8 cellular contexts compared by ENCODE assay signal in the genomic region with DNA sequence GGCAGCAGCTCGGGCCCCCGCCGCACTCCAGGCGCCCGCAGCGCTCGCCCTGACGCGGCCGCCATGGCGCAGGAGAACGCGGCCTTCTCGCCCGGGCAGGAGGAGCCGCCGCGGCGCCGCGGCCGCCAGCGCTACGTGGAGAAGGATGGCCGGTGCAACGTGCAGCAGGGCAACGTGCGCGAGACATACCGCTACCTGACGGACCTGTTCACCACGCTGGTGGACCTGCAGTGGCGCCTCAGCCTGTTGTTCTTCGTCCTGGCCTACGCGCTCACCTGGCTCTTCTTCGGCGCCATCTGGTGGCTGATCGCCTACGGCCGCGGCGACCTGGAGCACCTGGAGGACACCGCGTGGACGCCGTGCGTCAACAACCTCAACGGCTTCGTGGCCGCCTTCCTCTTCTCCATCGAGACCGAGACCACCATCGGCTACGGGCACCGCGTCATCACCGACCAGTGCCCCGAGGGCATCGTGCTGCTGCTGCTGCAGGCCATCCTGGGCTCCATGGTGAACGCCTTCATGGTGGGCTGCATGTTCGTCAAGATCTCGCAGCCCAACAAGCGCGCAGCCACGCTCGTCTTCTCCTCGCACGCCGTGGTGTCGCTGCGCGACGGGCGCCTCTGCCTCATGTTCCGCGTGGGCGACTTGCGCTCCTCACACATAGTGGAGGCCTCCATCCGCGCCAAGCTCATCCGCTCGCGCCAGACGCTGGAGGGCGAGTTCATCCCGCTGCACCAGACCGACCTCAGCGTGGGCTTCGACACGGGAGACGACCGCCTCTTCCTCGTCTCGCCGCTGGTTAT. TPM values are rescaled to one million over a fixed set of nuclear protein-coding genes. Genes with fewer than 3 reads are reported as not detected.
DNase-seq lines count a peak whose midpoint lies in the region; ATAC-seq and TF ChIP-seq lines count a peak whose summit lies in the region.

No MANE protein-coding gene starts in this region.

- no peak overlapping the region for H3K4me2 ChIP-seq in DND-41 (ENCODE audit: insufficient read depth, low read length)

- peak; percentile 62 for TF ChIP-seq CTCF in DND-41 (IDR thresholded peaks at IDR 0.05; ENCODE audit: borderline replicate concordance, extremely low read depth, low read length, poor library complexity, severe bottlenecking)
- peak; percentile 90 for TF ChIP-seq CTCF in RWPE2 (IDR thresholded peaks at IDR 0.05; ENCODE audit: poor library complexity, severe bottlenecking)
- TF ChIP-seq CTCF in gastrocnemius medialis (IDR thresholded peaks at IDR 0.05 in 4 of 5, conservative IDR thresholded peaks at IDR 0.05 in 1 of 5): peak in 4 of 5 experiments; percentile 23 to 56 (median 42)

- H4K20me1 ChIP-seq in DND-41 (ENCODE audit: insufficient read depth, low read length): no peaks in the 10 kb centered on the region

- WGBS in right cardiac atrium: 21% methylated on average over 96 of the region's 96 CpGs

- no peak for DNase-seq in DND-41
- peak; percentile 82 for DNase-seq in RWPE2 (ENCODE audit: low spot score)
- peak; percentile 42 for DNase-seq in adipocyte (ENCODE audit: low read depth)
- DNase-seq in right cardiac atrium: peak in 2 of 3 donors; percentile 86 to 90
- no peak for DNase-seq in gastrocnemius medialis
- DNase-seq in midbrain (lab: John Stamatoyannopoulos, UW): no peak
- DNase-seq in HK-2 (ENCODE audit: unreplicated experiment): no peak

- H3K36me3 ChIP-seq in DND-41 (ENCODE audit: insufficient read depth, low read length): peaks cover 7% of the 10 kb centered on the region; the same call in 1 of the 2 replicates
- H3K36me3 ChIP-seq in RWPE2 (ENCODE audit: low read depth): no peaks in the 10 kb centered on the region
- H3K36me3 ChIP-seq in adipocyte (ENCODE audit: control insufficient read depth, insufficient read depth, low read length, severe bottlenecking): no peaks in the 10 kb centered on the region
- no peaks in the 10 kb centered on the region for H3K36me3 ChIP-seq in gastrocnemius medialis

- H3K27me3 ChIP-seq in DND-41 (ENCODE audit: insufficient read depth, low read length, poor library complexity): no peaks in the 10 kb centered on the region
- peaks cover 44% of the 10 kb centered on the region for H3K27me3 ChIP-seq in RWPE2 (ENCODE audit: insufficient read depth, poor library complexity, severe bottlenecking)
- H3K27me3 ChIP-seq in adipocyte (replicated peaks; ENCODE audit: control insufficient read depth, insufficient read depth, low read length): peaks cover 44% of the 10 kb centered on the region
- no peaks in the 10 kb centered on the region for H3K27me3 ChIP-seq in right cardiac atrium (ENCODE audit: control insufficient read depth, insufficient read depth)
- H3K27me3 ChIP-seq in gastrocnemius medialis: peaks cover 0 to 12% (median 3%) of the 10 kb centered on the region in 3 donors

- H3K79me2 ChIP-seq in DND-41 (ENCODE audit: insufficient read depth, low read length): no peaks in the 10 kb centered on the region

- H2AFZ ChIP-seq in DND-41 (ENCODE audit: low read depth, low read length): no peak overlapping the region

- H3K9ac ChIP-seq in DND-41 (ENCODE audit: low read depth, low read length): no peak overlapping the region
- no peak overlapping the region for H3K9ac ChIP-seq in adipocyte (ENCODE audit: low read length)

- no peaks in the 10 kb centered on the region for H3K4me1 ChIP-seq in DND-41 (ENCODE audit: insufficient read depth, low read length)
- H3K4me1 ChIP-seq in RWPE2 (ENCODE audit: insufficient read depth, poor library complexity, severe bottlenecking): no peaks in the 10 kb centered on the region
- H3K4me1 ChIP-seq in adipocyte (ENCODE audit: control insufficient read depth, insufficient read depth, low read length): no peaks in the 10 kb centered on the region
- H3K4me1 ChIP-seq in right cardiac atrium (ENCODE audit: control insufficient read depth, insufficient read depth, low read length): no peaks in the 10 kb centered on the region
- peaks cover 0 to 8% of the 10 kb centered on the region in 2 donors for H3K4me1 ChIP-seq in gastrocnemius medialis

- no peak for TF ChIP-seq POLR2A in gastrocnemius medialis (IDR thresholded peaks at IDR 0.05)

- intact Hi-C loops in right cardiac atrium (cut with DNase I) (loop anchor here in 1 of 4 donors (5.0 to 10.0 kb wide), 2 partner anchors 37 to 291 kb away; no protein-coding TSS in a partner anchor), gastrocnemius medialis (cut with DNase I; ENCODE audit: low total_unique reads) (loop anchor here (10.0 kb wide), 1 partner anchor 291 kb away; no protein-coding TSS in a partner anchor)

- in situ Hi-C loops in gastrocnemius medialis (cut with MboI; ENCODE audit: low sequenced_read_pairs in 4 of 4): loop anchor here in 3 of 4 donors (10.0 to 25.0 kb wide), 3 partner anchors 49 to 278 kb away; partner anchors contain the start of genes NHLH1 (in 2 of the 3), PEX19 (in 1 of the 3) and PIGM (in 1 of the 3)

- H3K9me3 ChIP-seq in DND-41 (ENCODE audit: insufficient read depth, low read length, severe bottlenecking) (no peaks in the 10 kb centered on the region), RWPE2 (ENCODE audit: severe bottlenecking) (no peaks in the 10 kb centered on the region), adipocyte (ENCODE audit: control insufficient read depth, low read length) (no peaks in the 10 kb centered on the region), right cardiac atrium (ENCODE audit: control insufficient read depth, low read length) (no peaks in the 10 kb centered on the region), gastrocnemius medialis (no peaks in the 10 kb centered on the region)

- H3K4me3 ChIP-seq in DND-41 (ENCODE audit: low read depth in 1 of 2, low read length in 2 of 2) (no peak overlapping the region), RWPE2 (ENCODE audit: severe bottlenecking) (peak overlapping the region; percentile 17), adipocyte (ENCODE audit: low read length) (peak overlapping the region; percentile 62), right cardiac atrium (ENCODE audit: low read length) (peak overlapping the region; percentile 12), gastrocnemius medialis (peak overlapping the region in 2 of 4 donors; percentile 17 to 21)

- no peak for ATAC-seq in DND-41 (ENCODE audit: insufficient read depth, low read depth)
- ATAC-seq in HG03064 (IDR thresholded peaks at IDR 0.05; ENCODE audit: low read depth, unreplicated experiment): peak; percentile 69
- peak; percentile 89 for ATAC-seq in RWPE2 (ENCODE audit: low read depth)
- peak; percentile 39 to 49 for ATAC-seq in right cardiac atrium
- ATAC-seq in gastrocnemius medialis: no peak

- H3K27ac ChIP-seq in DND-41 (ENCODE audit: low read length) (no peak overlapping the region), RWPE2 (ENCODE audit: poor library complexity, severe bottlenecking) (no peak overlapping the region), right cardiac atrium (ENCODE audit: low read length) (no peak overlapping the region), gastrocnemius medialis (no peak overlapping the region)

RNA-seq across cellular contexts. Expression of gene KCNJ9, which starts 2.8 kb away (rescaled TPM):
- not detected for total RNA-seq in right cardiac atrium
- not detected for polyA plus RNA-seq in right cardiac atrium
- not detected for total RNA-seq in gastrocnemius medialis

RNA-seq across cellular contexts. Expression of gene KCNJ10, which starts 14.2 kb away (rescaled TPM):
- total RNA-seq in right cardiac atrium (under 1 TPM; 0.11 to 0.31 (median 0.20) TPM), gastrocnemius medialis (not detected)
- 0.14 TPM for polyA plus RNA-seq in right cardiac atrium

RNA-seq across cellular contexts. Expression of gene IGSF8, which starts 14.2 kb away (rescaled TPM):
- total RNA-seq in right cardiac atrium (10 to 100 TPM; 18.3 to 24.2 (median 19.8) TPM), gastrocnemius medialis (10 to 100 TPM in 1 of 4 donors, 1 to 10 TPM in 3; 3.4 to 12.8 (median 8.7) TPM)
- polyA plus RNA-seq in right cardiac atrium: 18.2 TPM

RNA-seq across cellular contexts. Expression of gene ATP1A2, which starts 31.4 kb away (rescaled TPM):
- total RNA-seq in right cardiac atrium (100 to 1,000 TPM; 150 to 323 (median 257) TPM), gastrocnemius medialis (100 to 1,000 TPM; 281 to 710 (median 413) TPM)
- 89.6 TPM for polyA plus RNA-seq in right cardiac atrium

RNA-seq across cellular contexts. Expression of gene PIGM, which starts 52.4 kb away (rescaled TPM):
- total RNA-seq in right cardiac atrium (1 to 10 TPM; 4.0 to 4.6 (median 4.3) TPM), gastrocnemius medialis (under 1 TPM; 0.55 to 0.75 (median 0.72) TPM)
- 2.7 TPM for polyA plus RNA-seq in right cardiac atrium

Comparison
In these comparisons a context has a peak if more than half of its experiments do, and no peak if none do; other contexts are left out.
1. ATAC-seq: peak in HG03064 (single experiment), RWPE2 (single experiment) and right cardiac atrium (2 of 2); none in DND-41 (single experiment) and gastrocnemius medialis (0 of 2).
2. DNase-seq: peak in RWPE2 (single experiment), adipocyte (single experiment) and right cardiac atrium (2 of 3); none in DND-41 (single experiment), gastrocnemius medialis (0 of 2), midbrain (single experiment) and HK-2 (single experiment).
3. H3K4me3 ChIP-seq: peak in RWPE2 (single experiment), adipocyte (single experiment) and right cardiac atrium (single experiment); none in DND-41 (0 of 2).
4. Peak in every context shown above with its lines, with median percentiles within 50 percentile points of each other: CTCF ChIP-seq.